ENCODE assay signal across 13 cellular contexts in the genomic region with DNA sequence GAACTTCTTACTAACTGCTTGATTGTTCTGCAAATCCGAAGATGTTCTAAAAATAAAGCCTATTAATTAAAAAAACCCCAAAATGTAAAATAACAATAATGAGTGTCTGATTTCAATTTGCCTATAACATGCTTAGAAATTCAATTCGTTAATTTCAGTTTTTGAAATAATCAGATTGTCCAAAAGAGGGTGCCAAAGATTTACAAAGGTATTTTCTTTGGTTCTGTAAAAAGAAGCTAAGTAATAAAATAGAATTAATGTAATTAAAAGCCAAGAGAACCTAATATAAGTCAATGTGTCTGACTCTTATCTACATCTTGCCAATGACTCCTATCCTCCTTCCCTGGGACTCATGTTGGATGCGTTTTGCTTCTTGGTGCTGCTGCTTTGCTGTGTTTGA.
DNase-seq lines count a peak whose midpoint lies in the region; ATAC-seq and TF ChIP-seq lines count a peak whose summit lies in the region.
"Had no signal": no experiment of that assay in that cellular context is flagged by ENCODE, and none has a peak within 500 bp of the region (broad histone marks: within the 10 kb centered on the region; RNA-seq: fewer than 3 reads in every experiment).

No MANE protein-coding gene starts in this region.

- TF ChIP-seq CTCF in Loucy (conservative IDR thresholded peaks at IDR 0.05; ENCODE audit: low read length) (peak; percentile 56), astrocyte of the spinal cord (IDR thresholded peaks at IDR 0.05; ENCODE audit: low read depth, low read length) (no peak)

- no peaks in the 10 kb centered on the region for H3K9me3 ChIP-seq in Loucy (ENCODE audit: insufficient read depth, low read depth, low read length)

- DNase-seq in ELR (ENCODE audit: low read depth) (peak; percentile 10), astrocyte of the spinal cord (ENCODE audit: low read depth, low spot score) (peak; percentile 5), midbrain (lab: John Stamatoyannopoulos, UW) (peak; percentile 54), DMS114 treated with DMSO at 0.1 percent for 48 hours (lab: John Stamatoyannopoulos, UW; ENCODE audit: unreplicated experiment) (no peak), HCEC 1CT (no peak), cortex of kidney (lab: John Stamatoyannopoulos, UW) (no peak)
- DNase-seq: NCI-H2227 treated with DMSO at 0.1 percent for 48 hours, retina, SHP77, WERI-Rb-1 had no signal

- no peak for ATAC-seq in HG03469 (IDR thresholded peaks at IDR 0.05; ENCODE audit: unreplicated experiment)

- no peaks in the 10 kb centered on the region for H3K36me3 ChIP-seq in Loucy (ENCODE audit: insufficient read depth, low read length)
- H3K36me3 ChIP-seq: WERI-Rb-1 had no signal

- H4K20me1 ChIP-seq in Loucy (ENCODE audit: insufficient read depth, low read length, poor library complexity, severe bottlenecking) = no peaks in the 10 kb centered on the region

- no peaks in the 10 kb centered on the region for H3F3A ChIP-seq in Loucy (ENCODE audit: low read depth)

- no peak overlapping the region for H3K4me2 ChIP-seq in Loucy (ENCODE audit: low read depth, low read length, poor library complexity, severe bottlenecking)

- H3K79me2 ChIP-seq in Loucy (ENCODE audit: insufficient read depth, low read length) = no peaks in the 10 kb centered on the region

- no peaks in the 10 kb centered on the region for H3K27me3 ChIP-seq in Loucy (ENCODE audit: insufficient read depth, low read length, poor library complexity, severe bottlenecking)

- no peak overlapping the region for H3K9ac ChIP-seq in Loucy (ENCODE audit: low read depth, low read length, poor library complexity, severe bottlenecking)

- H3K4me1 ChIP-seq in Loucy (ENCODE audit: insufficient read depth, low read length, poor library complexity, severe bottlenecking) = no peaks in the 10 kb centered on the region

- in situ Hi-C loops in astrocyte of the spinal cord (cut with HindIII; ENCODE audit: low sequenced_read_pairs) = no loop called here

- no peaks in the 10 kb centered on the region for H3K9me2 ChIP-seq in Loucy (replicated peaks; ENCODE audit: low read depth, low read length)

- H3K4me3 ChIP-seq in Loucy (ENCODE audit: low read length, poor library complexity, severe bottlenecking) (no peak overlapping the region), astrocyte of the spinal cord (ENCODE audit: low read depth, low read length) (no peak overlapping the region)
- H3K4me3 ChIP-seq: lung had no signal

- no peak overlapping the region for H2AFZ ChIP-seq in Loucy (ENCODE audit: low read length)

Comparison
In these comparisons a context has a peak if more than half of its experiments do, and no peak if none do; other contexts are left out.
1. DNase-seq: peak in ELR (single experiment), astrocyte of the spinal cord (single experiment) and midbrain (single experiment); none in DMS114 treated with DMSO at 0.1 percent for 48 hours (single experiment), HCEC 1CT (single experiment) and cortex of kidney (single experiment).